ENCODE assay signal across 9 cellular contexts in genomic region chr11:65834202-65834601, GRCh38. TPM values are rescaled to one million over a fixed set of nuclear protein-coding genes. Genes with fewer than 3 reads are reported as not detected.
A peak's percentile ranks its signal among the peaks of the same experiment; 100 is the strongest.
DNase-seq lines count a peak whose midpoint lies in the region; ATAC-seq and TF ChIP-seq lines count a peak whose summit lies in the region.
"Had no signal": no experiment of that assay in that cellular context is flagged by ENCODE, and none has a peak within 500 bp of the region (broad histone marks: within the 10 kb centered on the region; RNA-seq: fewer than 3 reads in every experiment).

No MANE protein-coding gene starts in this region.

- no peak for DNase-seq in SK-N-MC (ENCODE audit: low read depth, low spot score)
- no peak for DNase-seq in iPS DF 6.9 (ENCODE audit: low read depth, low spot score)
- no peak for DNase-seq in LoVo (ENCODE audit: low spot score)
- DNase-seq in NCI-H524 (lab: John Stamatoyannopoulos, UW) = no peak
- no peak for DNase-seq in mesenteric fat pad (ENCODE audit: low spot score)

- WGBS in iPS DF 6.9 (ENCODE audit: insufficient coverage, insufficient read length) = no CpG with 5 or more reads among the region's 6 CpGs

- ATAC-seq in HG02981 (IDR thresholded peaks at IDR 0.05; ENCODE audit: unreplicated experiment) = no peak

- H3K27me3 ChIP-seq in iPS DF 6.9 (ENCODE audit: control insufficient read depth, insufficient read depth, low read length) (peaks cover 6% of the 10 kb centered on the region), skeletal muscle tissue (ENCODE audit: control insufficient read depth in 3 of 3, insufficient read depth in 3 of 3, low read length in 3 of 3) (peaks cover 0 to 19% (median 10%) of the 10 kb centered on the region in 3 donors)

- peak overlapping the region; percentile 80 for H3K4me3 ChIP-seq in GM12875 (ENCODE audit: low read depth, low read length)
- H3K4me3 ChIP-seq in SK-N-MC = peak overlapping the region; percentile 84
- peak overlapping the region; percentile 64; the same call in 1 of the 2 replicates for H3K4me3 ChIP-seq in iPS DF 6.9 (ENCODE audit: low read length)
- H3K4me3 ChIP-seq in skeletal muscle tissue (ENCODE audit: low read length in 3 of 3) = peak overlapping the region; percentile 70 to 88 (median 81)

- no peaks in the 10 kb centered on the region for H3K36me3 ChIP-seq in SK-N-MC (ENCODE audit: insufficient read depth, low read length)
- no peaks in the 10 kb centered on the region for H3K36me3 ChIP-seq in iPS DF 6.9 (ENCODE audit: control insufficient read depth, insufficient read depth, low read length)
- H3K36me3 ChIP-seq in skeletal muscle tissue (ENCODE audit: control insufficient read depth in 3 of 3, insufficient read depth in 3 of 3, low read length in 3 of 3) = no peaks in the 10 kb centered on the region

- H3K9me3 ChIP-seq in SK-N-MC (ENCODE audit: low read depth, low read length) (no peaks in the 10 kb centered on the region), iPS DF 6.9 (ENCODE audit: control insufficient read depth, insufficient read depth, low read length) (no peaks in the 10 kb centered on the region), skeletal muscle tissue (ENCODE audit: control insufficient read depth in 3 of 3, low read length in 3 of 3) (no peaks in the 10 kb centered on the region)

- peaks cover 5% of the 10 kb centered on the region; the same call in 1 of the 2 replicates for H3K4me1 ChIP-seq in iPS DF 6.9 (ENCODE audit: control insufficient read depth, insufficient read depth, low read length)
- peaks cover 8 to 22% (median 16%) of the 10 kb centered on the region in 3 donors for H3K4me1 ChIP-seq in skeletal muscle tissue (ENCODE audit: control insufficient read depth in 3 of 3, insufficient read depth in 3 of 3, low read length in 3 of 3)

- H3K27ac ChIP-seq in SK-N-MC (no peak overlapping the region), iPS DF 6.9 (ENCODE audit: low read length) (no peak overlapping the region), skeletal muscle tissue (ENCODE audit: low read depth, low read length) (no peak overlapping the region)

- TF ChIP-seq CTCF in GM12875 (IDR thresholded peaks at IDR 0.05; ENCODE audit: borderline replicate concordance, insufficient read depth, low read depth, low read length) = no peak

- H3K9ac ChIP-seq in SK-N-MC (ENCODE audit: insufficient read length) (peak overlapping the region; percentile 66), skeletal muscle tissue (ENCODE audit: low read depth in 1 of 3, low read length in 3 of 3) (peak overlapping the region in 1 of 3 donors; percentile 45)

RNA-seq across cellular contexts. Expression of gene SNX32, which starts 0.4 kb away (rescaled TPM):
- total RNA-seq in skeletal muscle tissue (under 0.01 TPM), mesenteric fat pad (not detected)

RNA-seq across cellular contexts. Expression of gene CFL1, which starts 23.8 kb away (rescaled TPM):
- total RNA-seq in skeletal muscle tissue = 275 TPM
- total RNA-seq in mesenteric fat pad = 818 TPM

RNA-seq across cellular contexts. Expression of gene MUS81, which starts 26.0 kb away (rescaled TPM):
- total RNA-seq in skeletal muscle tissue = 34.4 TPM
- total RNA-seq in mesenteric fat pad = 38.0 TPM

RNA-seq across cellular contexts. Expression of gene EFEMP2, which starts 38.4 kb away (rescaled TPM):
- total RNA-seq in skeletal muscle tissue = 35.0 TPM
- 87.7 TPM for total RNA-seq in mesenteric fat pad

RNA-seq across cellular contexts. Expression of gene CTSW, which starts 45.4 kb away (rescaled TPM):
- total RNA-seq in skeletal muscle tissue (1.0 TPM), mesenteric fat pad (1.3 TPM)
- total RNA-seq: dermis blood vessel endothelial cell had no signal
